In genomic region chr10:55966131-55966530, GRCh38 we compare ENCODE assay signal across 24 cellular contexts.
"Had no signal": no experiment of that assay in that cellular context is flagged by ENCODE, and none has a peak within 500 bp of the region (broad histone marks: within the 10 kb centered on the region; RNA-seq: fewer than 3 reads in every experiment).

No MANE protein-coding gene starts in this region.

- H3K27ac ChIP-seq: body of pancreas, cardiac muscle cell, pancreas, psoas muscle, right lobe of liver, skin epidermis, tibial artery had no signal

- H3K27me3 ChIP-seq: body of pancreas, cardiac muscle cell, pancreas, right lobe of liver, tibial artery had no signal

- DNase-seq: activated B cell treated with CpG ODN at 0.5 μM for 24 hours; activated CD4-positive, alpha-beta T cell treated with anti-CD3 and anti-CD28 coated beads for 36 hours; activated CD4-positive, alpha-beta T cell treated with anti-CD3 and anti-CD28 coated beads, Interleukin-2, amount 50 U/mL, for 4 hours; activated CD8-positive, alpha-beta memory T cell treated with anti-CD3 and anti-CD28 coated beads for 24 hours; activated CD8-positive, alpha-beta memory T cell treated with anti-CD3 and anti-CD28 coated beads, Interleukin-2, amount 50 U/mL, for 4 hours; activated naive CD4-positive, alpha-beta T cell; activated naive CD8-positive, alpha-beta T cell treated with anti-CD3 and anti-CD28 coated beads for 36 hours; activated T-cell treated with anti-CD3 and anti-CD28 coated beads, Interleukin-2, amount 50 U/mL, for 24 hours; body of pancreas; effector CD4-positive, alpha-beta T cell; left ventricle myocardium superior; pancreas; psoas muscle; right lobe of liver; stimulated activated CD4-positive, alpha-beta T cell treated with anti-CD3 and anti-CD28 coated beads, Interleukin-1b, Interleukin-23, amount 100 ng/mL, for 48 hours; substantia nigra; T-helper 9 cell; tibial artery had no signal

- ATAC-seq: activated CD4-positive, alpha-beta T cell treated with anti-CD3 and anti-CD28 coated beads for 36 hours; activated T-helper 17 cell treated with anti-CD3 and anti-CD28 coated beads, Interleukin-2, amount 50 U/mL, for 72 hours; body of pancreas; left ventricle myocardium superior; natural killer cell treated with Interleukin-12 subunit alpha and Interleukin-12 subunit beta and Interleukin-15 and Interleukin-18, amount 100 ng/mL, for 72 hours; pancreas; psoas muscle; right lobe of liver had no signal

- H3K4me3 ChIP-seq: body of pancreas, cardiac muscle cell, pancreas, psoas muscle, right lobe of liver, skin epidermis, tibial artery had no signal

- H3K9me3 ChIP-seq: body of pancreas, pancreas, psoas muscle, right lobe of liver, tibial artery had no signal

- H3K4me3 Mint-ChIP-seq: activated B cell treated with CpG ODN at 0.5 μM for 24 hours; activated CD4-positive, alpha-beta T cell treated with anti-CD3 and anti-CD28 coated beads for 36 hours; activated naive CD8-positive, alpha-beta T cell treated with anti-CD3 and anti-CD28 coated beads for 36 hours; activated T-cell treated with anti-CD3 and anti-CD28 coated beads, Interleukin-2, amount 50 U/mL, for 24 hours; activated T-helper 17 cell treated with anti-CD3 and anti-CD28 coated beads, Interleukin-2, amount 50 U/mL, for 72 hours; dendritic cell treated with granulocyte-macrophage colony-stimulating factor and Interleukin-4, amounts not matched to agents 40 ng/mL and 50 ng/mL, for 4 days; natural killer cell treated with Interleukin-12 subunit alpha and Interleukin-12 subunit beta and Interleukin-15 and Interleukin-18, amount 100 ng/mL, for 72 hours; stimulated activated naive CD8-positive, alpha-beta T cell treated with anti-CD3 and anti-CD28 coated beads, Interleukin-15, Interleukin-2, amounts not matched to agents 100 ng/mL and 50 ng/mL, for 24 hours had no signal

- H3K9me3 Mint-ChIP-seq: dendritic cell treated with granulocyte-macrophage colony-stimulating factor and Interleukin-4, amounts not matched to agents 40 ng/mL and 50 ng/mL, for 4 days had no signal

- H3K36me3 Mint-ChIP-seq: activated naive CD8-positive, alpha-beta T cell treated with anti-CD3 and anti-CD28 coated beads for 36 hours; natural killer cell treated with Interleukin-12 subunit alpha and Interleukin-12 subunit beta and Interleukin-15 and Interleukin-18, amount 100 ng/mL, for 72 hours had no signal

- H3K4me1 Mint-ChIP-seq: activated B cell treated with CpG ODN at 0.5 μM for 24 hours; activated CD4-positive, alpha-beta T cell treated with anti-CD3 and anti-CD28 coated beads for 36 hours; activated naive CD8-positive, alpha-beta T cell treated with anti-CD3 and anti-CD28 coated beads for 36 hours; activated T-helper 17 cell treated with anti-CD3 and anti-CD28 coated beads, Interleukin-2, amount 50 U/mL, for 72 hours had no signal

- H3K27me3 Mint-ChIP-seq: activated B cell treated with CpG ODN at 0.5 μM for 24 hours; activated CD4-positive, alpha-beta T cell treated with anti-CD3 and anti-CD28 coated beads for 36 hours; activated naive CD8-positive, alpha-beta T cell treated with anti-CD3 and anti-CD28 coated beads for 36 hours; activated T-cell treated with anti-CD3 and anti-CD28 coated beads, Interleukin-2, amount 50 U/mL, for 24 hours; activated T-helper 17 cell treated with anti-CD3 and anti-CD28 coated beads, Interleukin-2, amount 50 U/mL, for 72 hours; dendritic cell treated with granulocyte-macrophage colony-stimulating factor and Interleukin-4, amounts not matched to agents 40 ng/mL and 50 ng/mL, for 4 days; natural killer cell treated with Interleukin-12 subunit alpha and Interleukin-12 subunit beta and Interleukin-15 and Interleukin-18, amount 100 ng/mL, for 72 hours; stimulated activated naive CD8-positive, alpha-beta T cell treated with anti-CD3 and anti-CD28 coated beads, Interleukin-15, Interleukin-2, amounts not matched to agents 100 ng/mL and 50 ng/mL, for 24 hours had no signal

- H3K4me1 ChIP-seq: body of pancreas, pancreas, psoas muscle, right lobe of liver, tibial artery had no signal

- H3K36me3 ChIP-seq: cardiac muscle cell, pancreas, right lobe of liver, tibial artery had no signal

- H3K27ac Mint-ChIP-seq: activated B cell treated with CpG ODN at 0.5 μM for 24 hours; activated CD4-positive, alpha-beta T cell treated with anti-CD3 and anti-CD28 coated beads for 36 hours; activated naive CD8-positive, alpha-beta T cell treated with anti-CD3 and anti-CD28 coated beads for 36 hours; activated T-cell treated with anti-CD3 and anti-CD28 coated beads, Interleukin-2, amount 50 U/mL, for 24 hours; activated T-helper 17 cell treated with anti-CD3 and anti-CD28 coated beads, Interleukin-2, amount 50 U/mL, for 72 hours; dendritic cell treated with granulocyte-macrophage colony-stimulating factor and Interleukin-4, amounts not matched to agents 40 ng/mL and 50 ng/mL, for 4 days; natural killer cell treated with Interleukin-12 subunit alpha and Interleukin-12 subunit beta and Interleukin-15 and Interleukin-18, amount 100 ng/mL, for 72 hours; stimulated activated naive CD8-positive, alpha-beta T cell treated with anti-CD3 and anti-CD28 coated beads, Interleukin-15, Interleukin-2, amounts not matched to agents 100 ng/mL and 50 ng/mL, for 24 hours had no signal
